Comparison of ENCODE assay signal across 16 cellular contexts in the genomic region with DNA sequence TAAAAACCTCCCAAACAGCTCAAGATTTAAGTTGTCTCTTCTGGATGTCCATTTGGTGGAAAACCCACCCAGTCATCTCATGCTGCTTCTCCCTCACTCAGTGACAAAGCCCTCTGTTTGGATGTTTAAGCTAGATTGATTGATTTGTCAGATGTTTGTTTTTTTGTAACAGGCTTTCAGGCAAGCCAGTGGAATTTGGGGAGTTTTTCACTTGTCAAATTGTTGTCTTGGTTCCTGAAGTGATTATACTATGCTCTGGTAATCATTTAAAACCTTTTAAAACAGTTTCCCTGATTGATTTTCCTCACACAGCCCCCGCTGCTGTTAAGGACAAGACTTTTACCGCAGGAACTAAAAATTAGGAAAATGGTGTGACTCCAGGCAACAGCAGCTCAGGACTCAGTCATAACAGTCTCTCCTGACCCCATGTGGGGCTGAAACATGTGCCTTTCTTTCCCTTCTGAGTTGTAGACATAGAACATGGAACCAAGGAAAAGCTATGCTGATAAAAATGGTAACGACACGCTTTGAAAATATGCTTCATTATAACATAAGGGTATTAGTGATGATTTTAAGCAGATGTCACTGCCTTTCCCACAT.
"Had no signal": no experiment of that assay in that cellular context is flagged by ENCODE, and none has a peak within 500 bp of the region (broad histone marks: within the 10 kb centered on the region; RNA-seq: fewer than 3 reads in every experiment).

No MANE protein-coding gene starts in this region.

- DNase-seq: activated CD4-positive, alpha-beta T cell treated with anti-CD3 and anti-CD28 coated beads for 1 hour; activated CD4-positive, alpha-beta T cell treated with anti-CD3 and anti-CD28 coated beads, Interleukin-2, amount 50 U/mL, for 48 hours; activated CD8-positive, alpha-beta memory T cell treated with anti-CD3 and anti-CD28 coated beads, Interleukin-2, amount 10 ng/mL, durations not matched to agents 7 days and 5 days; activated effector memory CD4-positive, alpha-beta T cell treated with anti-CD3 and anti-CD28 coated beads, Interleukin-2, amount 50 U/mL, for 16 hours; activated T-cell treated with anti-CD3 and anti-CD28 coated beads, Interleukin-2, amount 50 U/mL, for 4 hours; anterior cingulate cortex; kidney; stimulated activated CD4-positive, alpha-beta T cell treated with anti-CD3 and anti-CD28 coated beads, Interleukin-2, amount 100 ng/mL, for 24 hours; stimulated activated naive B cell treated with anti-CD40 and anti-IgM and Interleukin-4, amounts not matched to agents 10 μg/mL and 1 μg/mL and 100 μg/mL, for 72 hours; substantia nigra; upper lobe of left lung had no signal

- H3K36me3 Mint-ChIP-seq: activated CD8-positive, alpha-beta memory T cell treated with anti-CD3 and anti-CD28 coated beads, Interleukin-2, amount 10 ng/mL, durations not matched to agents 7 days and 5 days; activated naive CD8-positive, alpha-beta T cell; stimulated activated naive B cell treated with anti-CD40 and anti-IgM and Interleukin-4, amounts not matched to agents 10 μg/mL and 1 μg/mL and 100 μg/mL, for 72 hours had no signal

- H3K27me3 Mint-ChIP-seq: stimulated activated naive B cell treated with anti-CD40 and anti-IgM and Interleukin-4, amounts not matched to agents 10 μg/mL and 1 μg/mL and 100 μg/mL, for 72 hours had no signal

- H3K4me1 Mint-ChIP-seq: stimulated activated naive B cell treated with anti-CD40 and anti-IgM and Interleukin-4, amounts not matched to agents 10 μg/mL and 1 μg/mL and 100 μg/mL, for 72 hours had no signal

- H3K79me2 ChIP-seq: hepatocyte had no signal

- H3K4me3 Mint-ChIP-seq: activated CD8-positive, alpha-beta memory T cell treated with anti-CD3 and anti-CD28 coated beads, Interleukin-2, amount 10 ng/mL, durations not matched to agents 7 days and 5 days; activated naive CD8-positive, alpha-beta T cell; activated T-cell treated with anti-CD3 and anti-CD28 coated beads, Interleukin-2, amount 50 U/mL, for 4 hours; stimulated activated naive B cell treated with anti-CD40 and anti-IgM and Interleukin-4, amounts not matched to agents 10 μg/mL and 1 μg/mL and 100 μg/mL, for 72 hours; T-helper 2 cell treated with Interferon-gamma antibody and Interleukin-4, amounts not matched to agents 5 μg/mL and 100 μg/mL, for 36 hours had no signal

- H2AFZ ChIP-seq: hepatocyte had no signal

- H3K36me3 ChIP-seq: upper lobe of left lung had no signal

- H3K27ac ChIP-seq: hepatocyte had no signal

- H3K27ac Mint-ChIP-seq: activated CD8-positive, alpha-beta memory T cell treated with anti-CD3 and anti-CD28 coated beads, Interleukin-2, amount 10 ng/mL, durations not matched to agents 7 days and 5 days; activated naive CD8-positive, alpha-beta T cell; stimulated activated naive B cell treated with anti-CD40 and anti-IgM and Interleukin-4, amounts not matched to agents 10 μg/mL and 1 μg/mL and 100 μg/mL, for 72 hours; T-helper 2 cell treated with Interferon-gamma antibody and Interleukin-4, amounts not matched to agents 5 μg/mL and 100 μg/mL, for 36 hours had no signal

- ATAC-seq: activated CD8-positive, alpha-beta memory T cell treated with anti-CD3 and anti-CD28 coated beads, Interleukin-2, amount 10 ng/mL, durations not matched to agents 7 days and 5 days; activated T-cell treated with anti-CD3 and anti-CD28 coated beads, Interleukin-2, amount 50 U/mL, for 4 hours; stimulated activated naive B cell treated with anti-CD40 and anti-IgM and Interleukin-4, amounts not matched to agents 10 μg/mL and 1 μg/mL and 100 μg/mL, for 72 hours had no signal

- H3K27me3 ChIP-seq: hepatocyte, upper lobe of left lung had no signal

- H3K4me3 ChIP-seq: hepatocyte, upper lobe of left lung had no signal

- H3K4me2 ChIP-seq: hepatocyte had no signal

- H3K9me3 ChIP-seq: upper lobe of left lung had no signal

- H3K9me3 Mint-ChIP-seq: activated T-cell treated with anti-CD3 and anti-CD28 coated beads, Interleukin-2, amount 50 U/mL, for 4 hours; stimulated activated naive B cell treated with anti-CD40 and anti-IgM and Interleukin-4, amounts not matched to agents 10 μg/mL and 1 μg/mL and 100 μg/mL, for 72 hours; T-helper 2 cell treated with Interferon-gamma antibody and Interleukin-4, amounts not matched to agents 5 μg/mL and 100 μg/mL, for 36 hours had no signal

- FAIRE-seq: colon, endothelial cell of umbilical vein, kidney had no signal
